ENCODE assay signal across 1 cellular context in the genomic region with DNA sequence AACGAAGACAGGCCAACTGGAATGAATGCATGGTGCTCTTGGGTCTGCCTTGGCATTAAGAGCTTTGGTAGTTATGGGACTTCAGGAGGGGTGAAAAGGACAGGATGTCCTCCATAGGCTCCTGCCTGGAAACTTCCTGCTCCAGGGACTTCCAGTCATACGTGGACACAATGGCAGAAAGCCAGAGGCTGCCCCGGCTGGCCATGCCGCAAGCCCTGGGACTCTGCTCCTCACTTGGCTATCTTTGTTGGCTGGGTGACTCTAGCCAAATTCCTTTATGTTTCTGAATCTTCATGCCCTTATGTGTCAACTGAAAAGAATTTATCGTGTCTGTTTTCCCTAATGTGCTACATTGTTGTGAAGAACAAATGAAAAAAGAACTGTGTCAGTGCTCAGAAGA.
TF ChIP-seq lines count a peak whose summit lies in the region.

No MANE protein-coding gene starts in this region.

TF ChIP-seq in SK-N-SH, 30 proteins besides CTCF, POLR2A, EP300 and RAD21 (continued from another document):
- TF ChIP-seq, protein P1, sequence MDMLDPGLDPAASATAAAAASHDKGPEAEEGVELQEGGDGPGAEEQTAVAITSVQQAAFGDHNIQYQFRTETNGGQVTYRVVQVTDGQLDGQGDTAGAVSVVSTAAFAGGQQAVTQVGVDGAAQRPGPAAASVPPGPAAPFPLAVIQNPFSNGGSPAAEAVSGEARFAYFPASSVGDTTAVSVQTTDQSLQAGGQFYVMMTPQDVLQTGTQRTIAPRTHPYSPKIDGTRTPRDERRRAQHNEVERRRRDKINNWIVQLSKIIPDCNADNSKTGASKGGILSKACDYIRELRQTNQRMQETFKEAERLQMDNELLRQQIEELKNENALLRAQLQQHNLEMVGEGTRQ (IDR thresholded peaks at IDR 0.05; ENCODE audit: borderline replicate concordance, low read depth, low read length), result no peak
- TF ChIP-seq GABPA (IDR thresholded peaks at IDR 0.05; ENCODE audit: low read depth), result no peak
- TF ChIP-seq JUND (IDR thresholded peaks at IDR 0.05), result no peak; the same call in 1 of the 2 replicates
- no peak for TF ChIP-seq RCOR1 (IDR thresholded peaks at IDR 0.05; ENCODE audit: low read length)
- TF ChIP-seq, protein P2, sequence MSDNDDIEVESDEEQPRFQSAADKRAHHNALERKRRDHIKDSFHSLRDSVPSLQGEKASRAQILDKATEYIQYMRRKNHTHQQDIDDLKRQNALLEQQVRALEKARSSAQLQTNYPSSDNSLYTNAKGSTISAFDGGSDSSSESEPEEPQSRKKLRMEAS (IDR thresholded peaks at IDR 0.05; ENCODE audit: low read depth), result peak; percentile 64; the same call in 1 of the 2 replicates
- no peak for TF ChIP-seq GATA2 (CRISPR knock-in tag; IDR thresholded peaks at IDR 0.05)
- TF ChIP-seq POLR2AphosphoS5 (IDR thresholded peaks at IDR 0.05; ENCODE audit: low read depth, low read length), result no peak
- no peak for TF ChIP-seq RXRA (IDR thresholded peaks at IDR 0.05; ENCODE audit: borderline replicate concordance, low read depth)
- no peak for TF ChIP-seq MXI1 (IDR thresholded peaks at IDR 0.05; ENCODE audit: low read depth, low read length)
- TF ChIP-seq SMC3 (IDR thresholded peaks at IDR 0.05; ENCODE audit: low read depth, low read length), result no peak
- TF ChIP-seq NFIC (IDR thresholded peaks at IDR 0.05; ENCODE audit: borderline replicate concordance), result peak; percentile 77
TF ChIP-seq in SK-N-SH: peak in this region for 4.
